In the genomic region with DNA sequence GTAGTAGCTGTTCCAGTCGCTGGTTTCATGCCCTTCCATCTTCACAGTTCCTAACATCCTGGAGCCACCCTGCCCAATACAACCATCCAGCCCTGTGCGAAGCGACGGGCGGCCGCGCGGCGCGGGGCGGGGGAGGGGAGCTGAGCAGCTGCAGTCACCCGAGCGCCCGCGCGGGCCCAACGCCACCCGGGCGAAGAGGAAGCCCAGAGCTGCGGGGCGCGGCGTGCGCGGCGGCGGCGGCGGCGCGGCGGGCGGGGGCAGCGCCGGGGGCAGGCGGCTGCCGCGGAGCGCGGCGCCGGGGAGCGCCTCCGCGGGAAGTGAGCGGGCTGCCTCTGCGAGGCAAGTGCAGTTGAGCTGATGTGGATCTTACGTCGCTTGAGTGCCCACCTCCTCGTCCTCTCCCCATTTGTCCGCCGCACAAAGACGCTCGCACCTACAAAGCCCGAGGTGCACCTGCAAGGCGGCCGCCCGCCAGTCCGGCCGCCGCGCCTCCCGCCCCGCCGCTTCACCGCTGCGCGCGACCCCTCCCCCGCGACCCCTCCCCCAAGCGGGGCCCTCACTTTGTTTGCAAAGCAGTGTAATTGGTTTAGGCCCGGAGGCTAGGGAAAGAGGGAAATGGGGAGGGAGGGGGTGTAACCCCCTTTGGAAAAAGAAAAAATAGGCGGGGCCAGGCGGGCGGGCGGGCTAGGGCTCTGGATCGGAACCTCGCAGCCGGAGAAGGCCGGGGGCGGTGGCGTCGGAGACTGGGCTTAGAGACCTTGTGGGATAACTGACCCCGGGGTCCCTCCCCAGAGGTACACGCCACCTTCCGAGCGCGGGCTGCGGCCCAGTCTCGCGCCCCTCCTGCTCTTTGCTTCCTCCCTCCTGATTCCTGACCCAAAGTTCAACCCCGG, we compare ENCODE assay signal across 8 cellular contexts. TPM values are rescaled to one million over a fixed set of nuclear protein-coding genes. Genes with fewer than 3 reads are reported as not detected.
DNase-seq lines count a peak whose midpoint lies in the region; ATAC-seq lines count a peak whose summit lies in the region.

Gene FOXA1 (minus strand): TSS at position 334 of the 893 bp plus-strand sequence. CDS start 277 bp downstream, at position 57.
Gene TTC6 (plus strand): TSS at position 714 of the 893 bp plus-strand sequence. CDS start 26,436 bp downstream, outside the sequence.

- intact Hi-C loops in right cardiac atrium (cut with DNase I), result no loop called here

- ATAC-seq in activated T-cell treated with anti-CD3 and anti-CD28 coated beads, Interleukin-2, amount 50 U/mL, for 4 hours, result peak; percentile 28 to 30
- ATAC-seq in activated T-cell treated with anti-CD3 and anti-CD28 coated beads, Interleukin-2, amount 50 U/mL, for 72 hours (replicated peaks in 1 of 2), result peak; percentile 27 to 41
- ATAC-seq in right cardiac atrium (peak in 1 of 2 donors; percentile 27), HG02884 (IDR thresholded peaks at IDR 0.05; ENCODE audit: unreplicated experiment) (no peak)

- peaks cover 3% of the 10 kb centered on the region for H3K36me3 Mint-ChIP-seq in activated T-cell treated with anti-CD3 and anti-CD28 coated beads, Interleukin-2, amount 50 U/mL, for 4 hours (ENCODE audit: insufficient read depth)
- H3K36me3 Mint-ChIP-seq in activated T-cell treated with anti-CD3 and anti-CD28 coated beads, Interleukin-2, amount 50 U/mL, for 72 hours (ENCODE audit: insufficient read depth in 2 of 2), result peaks cover 17 to 26% of the 10 kb centered on the region in 2 donors

- no peak within 1 kb of the TSS for H3K27ac ChIP-seq in right cardiac atrium (ENCODE audit: low read length)

- H3K27me3 Mint-ChIP-seq in activated T-cell treated with anti-CD3 and anti-CD28 coated beads, Interleukin-2, amount 50 U/mL, for 4 hours (ENCODE audit: low read depth), result peaks cover 82% of the 10 kb centered on the region
- peaks cover 67% of the 10 kb centered on the region for H3K27me3 Mint-ChIP-seq in activated T-cell treated with anti-CD3 and anti-CD28 coated beads, Interleukin-2, amount 50 U/mL, for 72 hours (ENCODE audit: low read depth)

- H3K27me3 ChIP-seq in right cardiac atrium (ENCODE audit: control insufficient read depth, insufficient read depth), result peaks cover 3% of the 10 kb centered on the region

- 2% methylated on average over 93 of the region's 93 CpGs for WGBS in right cardiac atrium

- peaks cover 10% of the 10 kb centered on the region for H3K9me3 Mint-ChIP-seq in activated T-cell treated with anti-CD3 and anti-CD28 coated beads, Interleukin-2, amount 50 U/mL, for 4 hours
- peaks cover 2% of the 10 kb centered on the region in 2 donors for H3K9me3 Mint-ChIP-seq in activated T-cell treated with anti-CD3 and anti-CD28 coated beads, Interleukin-2, amount 50 U/mL, for 72 hours

- H3K27ac Mint-ChIP-seq in activated T-cell treated with anti-CD3 and anti-CD28 coated beads, Interleukin-2, amount 50 U/mL, for 72 hours, result peak within 1 kb of the TSS; percentile 93

- H3K4me1 ChIP-seq in right cardiac atrium (ENCODE audit: control insufficient read depth, insufficient read depth, low read length), result peaks cover 2% of the 10 kb centered on the region

- no peak for DNase-seq in activated T-cell treated with anti-CD3 and anti-CD28 coated beads, Interleukin-2, amount 50 U/mL, for 4 hours
- DNase-seq in activated T-cell treated with anti-CD3 and anti-CD28 coated beads for 4 hours (no peak), NCI-H2107 (lab: John Stamatoyannopoulos, UW) (peak; percentile 81), right cardiac atrium (peak in 2 of 3 donors; percentile 40 to 54), skeletal muscle cell (ENCODE audit: low read depth) (no peak)
- DNase-seq in activated T-cell treated with anti-CD3 and anti-CD28 coated beads, Interleukin-2, amount 50 U/mL, for 72 hours, result peak; percentile 23
- no peak for DNase-seq in effector CD8-positive, alpha-beta T cell (lab: John Stamatoyannopoulos, UW)

- H3K9me3 ChIP-seq in right cardiac atrium (ENCODE audit: control insufficient read depth, low read length), result no peaks in the 10 kb centered on the region

- H3K4me1 Mint-ChIP-seq in activated T-cell treated with anti-CD3 and anti-CD28 coated beads, Interleukin-2, amount 50 U/mL, for 4 hours (ENCODE audit: low read depth), result peaks cover 21% of the 10 kb centered on the region
- H3K4me1 Mint-ChIP-seq in activated T-cell treated with anti-CD3 and anti-CD28 coated beads, Interleukin-2, amount 50 U/mL, for 72 hours (ENCODE audit: low read depth), result peaks cover 23% of the 10 kb centered on the region

- H3K4me3 ChIP-seq in right cardiac atrium (ENCODE audit: low read length), result peak within 1 kb of the TSS; percentile 67
- H3K4me3 ChIP-seq in skeletal muscle cell (ENCODE audit: low read depth, low read length), result peak within 1 kb of the TSS; percentile 51

- H3K4me3 Mint-ChIP-seq in activated T-cell treated with anti-CD3 and anti-CD28 coated beads, Interleukin-2, amount 50 U/mL, for 4 hours, result peak within 1 kb of the TSS; percentile 77
- peak within 1 kb of the TSS; percentile 85 to 96 for H3K4me3 Mint-ChIP-seq in activated T-cell treated with anti-CD3 and anti-CD28 coated beads, Interleukin-2, amount 50 U/mL, for 72 hours

RNA-seq across cellular contexts. Expression of gene FOXA1, which starts in this region (rescaled TPM):
- total RNA-seq in activated T-cell treated with anti-CD3 and anti-CD28 coated beads, Interleukin-2, amount 50 U/mL, for 4 hours, result under 1 TPM; 0.34 to 0.68 (median 0.35) TPM
- total RNA-seq in activated T-cell treated with anti-CD3 and anti-CD28 coated beads, Interleukin-2, amount 50 U/mL, for 72 hours, result under 1 TPM; 0.17 to 0.97 TPM
- total RNA-seq in right cardiac atrium, result not detected
- polyA plus RNA-seq in right cardiac atrium, result not detected

RNA-seq across cellular contexts. Expression of gene TTC6, which starts in this region (rescaled TPM):
- total RNA-seq in activated T-cell treated with anti-CD3 and anti-CD28 coated beads, Interleukin-2, amount 50 U/mL, for 4 hours, result not detected
- not detected for total RNA-seq in activated T-cell treated with anti-CD3 and anti-CD28 coated beads, Interleukin-2, amount 50 U/mL, for 72 hours
- not detected for total RNA-seq in right cardiac atrium
- polyA plus RNA-seq in right cardiac atrium, result not detected

Comparison
In these comparisons a context has a peak if more than half of its experiments do, and no peak if none do; other contexts are left out.
1. Peak in ATAC-seq in activated T-cell treated with anti-CD3 and anti-CD28 coated beads, Interleukin-2, amount 50 U/mL, for 4 hours; RNA of the genes that start here not detected or under 1 TPM.
2. Peak in DNase-seq and ATAC-seq in activated T-cell treated with anti-CD3 and anti-CD28 coated beads, Interleukin-2, amount 50 U/mL, for 72 hours; RNA of the genes that start here not detected or under 1 TPM.
3. Peak in DNase-seq and H3K4me3 ChIP-seq in right cardiac atrium; RNA of the genes that start here not detected or under 1 TPM.